In genomic region chr2:161844845-161845244, GRCh38 we compare ENCODE assay signal across 21 cellular contexts.
DNase-seq lines count a peak whose midpoint lies in the region; ATAC-seq and TF ChIP-seq lines count a peak whose summit lies in the region.
"Had no signal": no experiment of that assay in that cellular context is flagged by ENCODE, and none has a peak within 500 bp of the region (broad histone marks: within the 10 kb centered on the region; RNA-seq: fewer than 3 reads in every experiment).

No MANE protein-coding gene starts in this region.

- no peaks in the 10 kb centered on the region for H3K27me3 ChIP-seq in SJCRH30
- H3K27me3 ChIP-seq: sigmoid colon, stomach, upper lobe of left lung had no signal

- H3K9me3 ChIP-seq in SJCRH30 (replicated peaks): no peaks in the 10 kb centered on the region
- H3K9me3 ChIP-seq: sigmoid colon, stomach, upper lobe of left lung had no signal

- peak; percentile 6 for DNase-seq in COLO668 (lab: John Stamatoyannopoulos, UW; ENCODE audit: unreplicated experiment)
- DNase-seq in HuH-7.5 (ENCODE audit: low spot score): peak; percentile 14
- DNase-seq in NCI-H2081 (lab: John Stamatoyannopoulos, UW): peak; percentile 74 to 97
- DNase-seq in SJCRH30: peak; percentile 6 to 62
- DNase-seq in stimulated activated CD4-positive, alpha-beta T cell treated with anti-CD3 and anti-CD28 coated beads, Interleukin-4, amount 100 ng/mL, for 24 hours: no peak
- no peak for DNase-seq in NCI-H524 treated with DMSO at 0.1 percent for 48 hours (lab: John Stamatoyannopoulos, UW)
- DNase-seq in activated T-cell treated with anti-CD3 and anti-CD28 coated beads, Interleukin-2, amount 50 U/mL, for 48 hours: no peak
- DNase-seq: ACHN; activated CD4-positive, alpha-beta T cell treated with anti-CD3 and anti-CD28 coated beads for 4 hours; activated gamma-delta T cell; amniotic stem cell; caudate nucleus; EL; GOT3; IMR-90; sigmoid colon; stomach; upper lobe of left lung had no signal

- no peak overlapping the region for H3K4me3 ChIP-seq in SJCRH30
- H3K4me3 ChIP-seq: lung, sigmoid colon, stomach, upper lobe of left lung had no signal

- ATAC-seq in SK-N-SH treated with all-trans-retinoic acid at 6 μM for 48 hours: no peak
- ATAC-seq: esophagus mucosa had no signal

- H3K27ac ChIP-seq in SJCRH30: peak overlapping the region; percentile 54
- H3K27ac ChIP-seq: sigmoid colon, stomach, upper lobe of left lung had no signal

- peaks cover 34% of the 10 kb centered on the region for H3K4me1 ChIP-seq in SJCRH30
- H3K4me1 ChIP-seq: sigmoid colon, stomach, upper lobe of left lung had no signal

- H3K36me3 ChIP-seq in SJCRH30: no peaks in the 10 kb centered on the region
- H3K36me3 ChIP-seq: sigmoid colon, stomach, upper lobe of left lung had no signal

TF ChIP-seq in SK-N-SH treated with all-trans-retinoic acid at 6 μM for 48 hours, 23 proteins besides CTCF, POLR2A, EP300 and RAD21:
- TF ChIP-seq ZFP3 (CRISPR knock-in tag; IDR thresholded peaks at IDR 0.05): no peak

Comparison
In these comparisons a context has a peak if more than half of its experiments do, and no peak if none do; other contexts are left out.
1. DNase-seq: peak in COLO668 (single experiment), HuH-7.5 (single experiment), NCI-H2081 (2 of 2) and SJCRH30 (2 of 2); none in stimulated activated CD4-positive, alpha-beta T cell treated with anti-CD3 and anti-CD28 coated beads, Interleukin-4, amount 100 ng/mL, for 24 hours (single experiment), NCI-H524 treated with DMSO at 0.1 percent for 48 hours (single experiment) and activated T-cell treated with anti-CD3 and anti-CD28 coated beads, Interleukin-2, amount 50 U/mL, for 48 hours (0 of 2).